18 cellular contexts compared by ENCODE assay signal in genomic region chr7:129848436-129848835, GRCh38.
DNase-seq lines count a peak whose midpoint lies in the region; ATAC-seq, FAIRE-seq and TF ChIP-seq lines count a peak whose summit lies in the region.
"Had no signal": no experiment of that assay in that cellular context is flagged by ENCODE, and none has a peak within 500 bp of the region (broad histone marks: within the 10 kb centered on the region; RNA-seq: fewer than 3 reads in every experiment).

No MANE protein-coding gene starts in this region.

- peaks cover 19% of the 10 kb centered on the region; the same call in 1 of the 2 replicates for H3K36me3 ChIP-seq in OCI-LY1 (ENCODE audit: insufficient read depth, low read length)
- no peaks in the 10 kb centered on the region for H3K36me3 ChIP-seq in K562 (ENCODE audit: control insufficient read depth, insufficient read depth, low read length)
- peaks cover 0 to 4% (median 0%) of the 10 kb centered on the region in 3 donors for H3K36me3 ChIP-seq in Peyer's patch

- POLR2A ChIA-PET in K562 (lab: Yijun Ruan, JAX), result no interaction called here

- no peak overlapping the region for H2AFZ ChIP-seq in OCI-LY1 (ENCODE audit: low read length)
- H2AFZ ChIP-seq in K562 (ENCODE audit: low read depth, low read length), result no peak overlapping the region
- H2AFZ ChIP-seq: GM23248 had no signal

- DNase-seq in ELR (ENCODE audit: low read depth) (peak; percentile 14), K562 (ENCODE audit: extremely low read depth in 1 of 4, low spot score in 3 of 4) (no peak), myocyte (ENCODE audit: low read depth) (peak; percentile 62), Peyer's patch (no peak)
- DNase-seq in activated T-helper 1 cell treated with anti-CD3 and anti-CD28 coated beads, Interleukin-12 subunit alpha, Interleukin-12 subunit beta, Interleukin-2, Interleukin-4 antibody, amounts not matched to agents 30 ng/mL and 10 ng/mL and 1 ng/mL, durations not matched to agents 14 hours and 24 hours and 36 hours (ENCODE audit: low spot score), result no peak
- DNase-seq: CD8-positive, alpha-beta memory T cell; DMS79 treated with DMSO at 0.1 percent for 48 hours; GM23248; NCI-H187; NCI-H69; RPMI8226 had no signal

- no peaks in the 10 kb centered on the region for H3K9me2 ChIP-seq in OCI-LY1 (ENCODE audit: low read depth, low read length)

- H3K9ac ChIP-seq in OCI-LY1 (ENCODE audit: low read length) (no peak overlapping the region), K562 (ENCODE audit: insufficient read depth in 1 of 2, low read depth in 2 of 2, low read length in 2 of 2) (no peak overlapping the region)
- H3K9ac ChIP-seq: BLaER1 treated with 17β-estradiol and CSF1 and Interleukin-3, amounts not matched to agents 10 nM and 100 nM; GM23248 had no signal

- H3K4me3 ChIP-seq in OCI-LY1 (ENCODE audit: low read depth, low read length, poor library complexity, severe bottlenecking), result no peak overlapping the region
- no peak overlapping the region for H3K4me3 ChIP-seq in K562
- no peak overlapping the region for H3K4me3 ChIP-seq in Peyer's patch
- H3K4me3 ChIP-seq: BLaER1 treated with 17β-estradiol and CSF1 and Interleukin-3, amounts not matched to agents 10 nM and 100 nM; GM23248; SJSA1 had no signal

- TF ChIP-seq RAD21 in K562 (CRISPR knock-in tag; conservative IDR thresholded peaks at IDR 0.05 in 1 of 2, IDR thresholded peaks at IDR 0.05 in 1 of 2), result no peak

- H3K4me2 ChIP-seq in OCI-LY1 (ENCODE audit: low read length), result no peak overlapping the region
- no peak overlapping the region for H3K4me2 ChIP-seq in K562 (ENCODE audit: insufficient read depth, low read length)

- ATAC-seq in K562, result no peak
- ATAC-seq in HG03571 (IDR thresholded peaks at IDR 0.05; ENCODE audit: unreplicated experiment), result no peak
- ATAC-seq in GM18870 (IDR thresholded peaks at IDR 0.05; ENCODE audit: unreplicated experiment), result no peak

- peak overlapping the region; percentile 96 for H3K27ac ChIP-seq in OCI-LY1 (ENCODE audit: low read depth, low read length, poor library complexity, severe bottlenecking)
- H3K27ac ChIP-seq in K562 (ENCODE audit: extremely low read depth, low read depth, low read length), result no peak overlapping the region
- no peak overlapping the region for H3K27ac ChIP-seq in Peyer's patch
- H3K27ac ChIP-seq: BLaER1 treated with 17β-estradiol and CSF1 and Interleukin-3, amounts not matched to agents 10 nM and 100 nM; GM23248; SJSA1 had no signal

- H3K9me3 ChIP-seq in OCI-LY1 (ENCODE audit: low read length) (no peaks in the 10 kb centered on the region), K562 (replicated peaks; ENCODE audit: control insufficient read depth, insufficient read depth, low read depth, low read length) (no peaks in the 10 kb centered on the region), Peyer's patch (no peaks in the 10 kb centered on the region)
- H3K9me3 ChIP-seq: BLaER1 treated with 17β-estradiol and CSF1 and Interleukin-3, amounts not matched to agents 10 nM and 100 nM; SJSA1 had no signal

- in situ Hi-C loops in K562 (cut with MboI), result no loop called here

- no peak overlapping the region for H3K27ac Mint-ChIP-seq in activated T-helper 1 cell treated with anti-CD3 and anti-CD28 coated beads, Interleukin-12 subunit alpha, Interleukin-12 subunit beta, Interleukin-2, Interleukin-4 antibody, amounts not matched to agents 30 ng/mL and 10 ng/mL and 1 ng/mL, durations not matched to agents 14 hours and 24 hours and 36 hours

- no peak for FAIRE-seq in K562 (lab: Jason Lieb, UNC)
- FAIRE-seq: D721Med, G401.6 had no signal

- H3K4me3 Mint-ChIP-seq in activated T-helper 1 cell treated with anti-CD3 and anti-CD28 coated beads, Interleukin-12 subunit alpha, Interleukin-12 subunit beta, Interleukin-2, Interleukin-4 antibody, amounts not matched to agents 30 ng/mL and 10 ng/mL and 1 ng/mL, durations not matched to agents 14 hours and 24 hours and 36 hours, result no peak overlapping the region

- no peak for TF ChIP-seq EP300 in K562 (IDR thresholded peaks at IDR 0.05; ENCODE audit: low read length)

- H3K9me1 ChIP-seq in K562 (ENCODE audit: control insufficient read depth, insufficient read depth, low read length), result no peaks in the 10 kb centered on the region

- no peaks in the 10 kb centered on the region for H3K27me3 Mint-ChIP-seq in activated T-helper 1 cell treated with anti-CD3 and anti-CD28 coated beads, Interleukin-12 subunit alpha, Interleukin-12 subunit beta, Interleukin-2, Interleukin-4 antibody, amounts not matched to agents 30 ng/mL and 10 ng/mL and 1 ng/mL, durations not matched to agents 14 hours and 24 hours and 36 hours (ENCODE audit: insufficient read depth)
- H3K27me3 Mint-ChIP-seq: CD8-positive, alpha-beta memory T cell had no signal

- H3K4me1 ChIP-seq in OCI-LY1 (ENCODE audit: insufficient read depth, low read length, severe bottlenecking), result peaks cover 78% of the 10 kb centered on the region
- H3K4me1 ChIP-seq in K562 (replicated peaks in 1 of 2; ENCODE audit: control insufficient read depth in 2 of 2, insufficient read depth in 2 of 2, low read length in 2 of 2), result peaks cover 12 to 28% of the 10 kb centered on the region in 2 experiments; a peak in 4 of 5 replicates
- peaks cover 0 to 17% (median 2%) of the 10 kb centered on the region in 4 donors for H3K4me1 ChIP-seq in Peyer's patch

- intact Hi-C loops in K562 (cut with micrococcal nuclease), result loop anchor here (5.0 kb wide), 1 partner anchor 104 kb away; the partner anchor contains the start of gene UBE2H
- intact Hi-C loops in activated T-helper 1 cell treated with anti-CD3 and anti-CD28 coated beads, Interleukin-12 subunit alpha, Interleukin-12 subunit beta, Interleukin-2, Interleukin-4 antibody, amounts not matched to agents 30 ng/mL and 10 ng/mL and 1 ng/mL, durations not matched to agents 14 hours and 24 hours and 36 hours (cut with micrococcal nuclease), result no loop called here

- H3K79me2 ChIP-seq in OCI-LY1 (ENCODE audit: insufficient read depth, low read length), result no peaks in the 10 kb centered on the region
- no peaks in the 10 kb centered on the region for H3K79me2 ChIP-seq in K562 (ENCODE audit: control insufficient read depth, insufficient read depth, low read length)

- H3K36me3 Mint-ChIP-seq in activated T-helper 1 cell treated with anti-CD3 and anti-CD28 coated beads, Interleukin-12 subunit alpha, Interleukin-12 subunit beta, Interleukin-2, Interleukin-4 antibody, amounts not matched to agents 30 ng/mL and 10 ng/mL and 1 ng/mL, durations not matched to agents 14 hours and 24 hours and 36 hours (ENCODE audit: low read depth), result peaks cover 4% of the 10 kb centered on the region

- TF ChIP-seq CTCF in OCI-LY1 (IDR thresholded peaks at IDR 0.05; ENCODE audit: low read length) (no peak), K562 (IDR thresholded peaks at IDR 0.05 in 2 of 3, conservative IDR thresholded peaks at IDR 0.05 in 1 of 3; ENCODE audit: insufficient read depth in 2 of 3, low read depth in 1 of 3, low read length in 3 of 3) (no peak), Peyer's patch (IDR thresholded peaks at IDR 0.05) (no peak)

- 79% methylated on average over 2 of the region's 2 CpGs for WGBS in K562 (ENCODE audit: insufficient coverage, low coverage, missing lambda C conversion rate)

- H4K20me1 ChIP-seq in OCI-LY1 (ENCODE audit: insufficient read depth, low read length) (no peaks in the 10 kb centered on the region), K562 (replicated peaks; ENCODE audit: control insufficient read depth, insufficient read depth, low read length) (no peaks in the 10 kb centered on the region)

- H3K4me1 Mint-ChIP-seq in activated T-helper 1 cell treated with anti-CD3 and anti-CD28 coated beads, Interleukin-12 subunit alpha, Interleukin-12 subunit beta, Interleukin-2, Interleukin-4 antibody, amounts not matched to agents 30 ng/mL and 10 ng/mL and 1 ng/mL, durations not matched to agents 14 hours and 24 hours and 36 hours (ENCODE audit: low read depth), result peaks cover 22% of the 10 kb centered on the region

- CTCF ChIA-PET in K562 (lab: Yijun Ruan, JAX; ENCODE audit: low intra/inter-chr PET ratio), result interaction anchor here (0.7 kb wide), 1 partner anchor 101 kb away, joined by 3 read pairs; no protein-coding TSS in a partner anchor

- TF ChIP-seq POLR2A in K562 (conservative IDR thresholded peaks at IDR 0.05) (no peak), Peyer's patch (IDR thresholded peaks at IDR 0.05) (no peak)

- H3K9me3 Mint-ChIP-seq in activated T-helper 1 cell treated with anti-CD3 and anti-CD28 coated beads, Interleukin-12 subunit alpha, Interleukin-12 subunit beta, Interleukin-2, Interleukin-4 antibody, amounts not matched to agents 30 ng/mL and 10 ng/mL and 1 ng/mL, durations not matched to agents 14 hours and 24 hours and 36 hours, result no peaks in the 10 kb centered on the region
- H3K9me3 Mint-ChIP-seq: CD8-positive, alpha-beta memory T cell had no signal

- H3K27me3 ChIP-seq in OCI-LY1 (ENCODE audit: insufficient read depth, low read length) (no peaks in the 10 kb centered on the region), K562 (ENCODE audit: control insufficient read depth in 2 of 2, insufficient read depth in 2 of 2, low read length in 2 of 2) (no peaks in the 10 kb centered on the region), Peyer's patch (no peaks in the 10 kb centered on the region)
- H3K27me3 ChIP-seq: SJSA1 had no signal

- BruUV-seq in K562 (replicated peaks; lab: Mats Ljungman, UMichigan), result no TSS peak

- H3F3A ChIP-seq in OCI-LY1 (ENCODE audit: insufficient read depth, low read length), result peaks cover 10% of the 10 kb centered on the region

TF ChIP-seq in K562, 482 proteins besides CTCF, POLR2A, EP300 and RAD21:
- TF ChIP-seq RBFOX2 (IDR thresholded peaks at IDR 0.05; ENCODE audit: low read depth, low read length) (no peak), HDAC2 (IDR thresholded peaks at IDR 0.05) (no peak), NCOR1 (IDR thresholded peaks at IDR 0.05) (peak; percentile 8; the same call in 1 of the 2 replicates)

Comparison
In these comparisons a context has a peak if more than half of its experiments do, and no peak if none do; other contexts are left out.
1. DNase-seq: peak in ELR (single experiment) and myocyte (single experiment); none in K562 (0 of 4), Peyer's patch (0 of 3) and activated T-helper 1 cell treated with anti-CD3 and anti-CD28 coated beads, Interleukin-12 subunit alpha, Interleukin-12 subunit beta, Interleukin-2, Interleukin-4 antibody, amounts not matched to agents 30 ng/mL and 10 ng/mL and 1 ng/mL, durations not matched to agents 14 hours and 24 hours and 36 hours (single experiment).